Comparison of ENCODE assay signal across 1 cellular context in genomic region chr3:173065543-173065970, GRCh38.
TF ChIP-seq lines count a peak whose summit lies in the region.

No MANE protein-coding gene starts in this region.

TF ChIP-seq in H1, 55 proteins besides CTCF, POLR2A, EP300 and RAD21 (continued from another document):
- TF ChIP-seq, protein P1, sequence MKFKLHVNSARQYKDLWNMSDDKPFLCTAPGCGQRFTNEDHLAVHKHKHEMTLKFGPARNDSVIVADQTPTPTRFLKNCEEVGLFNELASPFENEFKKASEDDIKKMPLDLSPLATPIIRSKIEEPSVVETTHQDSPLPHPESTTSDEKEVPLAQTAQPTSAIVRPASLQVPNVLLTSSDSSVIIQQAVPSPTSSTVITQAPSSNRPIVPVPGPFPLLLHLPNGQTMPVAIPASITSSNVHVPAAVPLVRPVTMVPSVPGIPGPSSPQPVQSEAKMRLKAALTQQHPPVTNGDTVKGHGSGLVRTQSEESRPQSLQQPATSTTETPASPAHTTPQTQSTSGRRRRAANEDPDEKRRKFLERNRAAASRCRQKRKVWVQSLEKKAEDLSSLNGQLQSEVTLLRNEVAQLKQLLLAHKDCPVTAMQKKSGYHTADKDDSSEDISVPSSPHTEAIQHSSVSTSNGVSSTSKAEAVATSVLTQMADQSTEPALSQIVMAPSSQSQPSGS (IDR thresholded peaks at IDR 0.05; ENCODE audit: low read length): no peak
- TF ChIP-seq CEBPB (IDR thresholded peaks at IDR 0.05; ENCODE audit: low read depth, low read length) (no peak), BRCA1 (IDR thresholded peaks at IDR 0.05; ENCODE audit: low read depth, low read length) (no peak), TCF12 (IDR thresholded peaks at IDR 0.05; ENCODE audit: low read depth, low read length) (no peak), RFX5 (IDR thresholded peaks at IDR 0.05; ENCODE audit: borderline replicate concordance, low read depth, low read length) (no peak), SP1 (IDR thresholded peaks at IDR 0.05; ENCODE audit: low read depth, low read length) (no peak)
